ENCODE assay signal across 8 cellular contexts in genomic region chr6:43274916-43275597, GRCh38. TPM values are rescaled to one million over a fixed set of nuclear protein-coding genes. Genes with fewer than 3 reads are reported as not detected.
DNase-seq lines count a peak whose midpoint lies in the region; ATAC-seq and TF ChIP-seq lines count a peak whose summit lies in the region.

No MANE protein-coding gene starts in this region.

- H3K36me3 ChIP-seq in adrenal gland (replicated peaks in 1 of 2): no peaks in the 10 kb centered on the region

- H3K4me1 Mint-ChIP-seq in CD4-positive, alpha-beta T cell (ENCODE audit: low read depth): peaks cover 12% of the 10 kb centered on the region
- H3K4me1 Mint-ChIP-seq in T-cell (peaks cover 6 to 20% (median 13%) of the 10 kb centered on the region in 3 donors), nephron progenitor cell (peaks cover 65% of the 10 kb centered on the region)

- peak in 7 of 10 experiments; percentile 9 to 48 (median 26) for DNase-seq in CD4-positive, alpha-beta T cell
- DNase-seq in T-cell: peak in 21 of 34 experiments; percentile 1 to 43 (median 16)
- DNase-seq in choroid plexus epithelial cell (ENCODE audit: low read depth): no peak
- DNase-seq in nephron progenitor cell: peak; percentile 65
- no peak for DNase-seq in adrenal gland
- no peak for DNase-seq in activated CD4-positive, CD25-positive, alpha-beta regulatory T cell treated with anti-CD3 and anti-CD28 coated beads, Interleukin-2, amount 50 U/mL, for 72 hours
- no peak for DNase-seq in NCI-H345 (lab: John Stamatoyannopoulos, UW)
- DNase-seq in effector CD4-positive, alpha-beta T cell: no peak

- peak overlapping the region; percentile 84 for H3K4me3 Mint-ChIP-seq in CD4-positive, alpha-beta T cell
- H3K4me3 Mint-ChIP-seq in T-cell (peak overlapping the region; percentile 73 to 91 (median 74)), nephron progenitor cell (peak overlapping the region; percentile 77)

- ATAC-seq in CD4-positive, alpha-beta T cell (ENCODE audit: poor library complexity): peak; percentile 50
- peak; percentile 33 to 62 (median 53) for ATAC-seq in T-cell (replicated peaks in 1 of 4)

- intact Hi-C loops in CD4-positive, alpha-beta T cell (cut with DNase I, micrococcal nuclease): no loop called here
- intact Hi-C loops in adrenal gland (cut with DNase I): no loop called here

- POLR2A ChIA-PET in CD4-positive, alpha-beta T cell (lab: Charles Lee): interaction anchor here (1.0 to 1.4 kb wide), 2 partner anchors 120 to 152 kb away, joined by 4 to 6 read pairs; partner anchors contain the start of gene ABCC10
- POLR2A ChIA-PET in T-cell (lab: Charles Lee): no interaction called here

- TF ChIP-seq CTCF in CD4-positive, alpha-beta T cell (IDR thresholded peaks at IDR 0.05): no peak
- TF ChIP-seq CTCF in choroid plexus epithelial cell (conservative IDR thresholded peaks at IDR 0.05; ENCODE audit: low read depth, low read length) (no peak), nephron progenitor cell (IDR thresholded peaks at IDR 0.05) (no peak), adrenal gland (IDR thresholded peaks at IDR 0.05) (no peak)

- peaks cover 30% of the 10 kb centered on the region for H3K27me3 Mint-ChIP-seq in CD4-positive, alpha-beta T cell
- peaks cover 15 to 25% of the 10 kb centered on the region in 2 donors for H3K27me3 Mint-ChIP-seq in T-cell
- H3K27me3 Mint-ChIP-seq in nephron progenitor cell (ENCODE audit: low read depth, poor library complexity): peaks cover 78% of the 10 kb centered on the region

- no peak overlapping the region for H3K27ac Mint-ChIP-seq in CD4-positive, alpha-beta T cell
- H3K27ac Mint-ChIP-seq in T-cell (no peak overlapping the region), nephron progenitor cell (no peak overlapping the region)

- no peak for TF ChIP-seq POLR2A in adrenal gland (IDR thresholded peaks at IDR 0.05)

- peaks cover 8% of the 10 kb centered on the region for H3K27me3 ChIP-seq in CD4-positive, alpha-beta T cell (ENCODE audit: control insufficient read depth, insufficient read depth, low read length)
- peaks cover 8% of the 10 kb centered on the region for H3K27me3 ChIP-seq in adrenal gland

- H3K9me3 ChIP-seq in CD4-positive, alpha-beta T cell (ENCODE audit: control insufficient read depth, low read length): no peaks in the 10 kb centered on the region
- H3K9me3 ChIP-seq in adrenal gland (replicated peaks in 1 of 3): no peaks in the 10 kb centered on the region

- peaks cover 0 to 9% of the 10 kb centered on the region in 2 donors for H3K4me1 ChIP-seq in adrenal gland (replicated peaks in 1 of 2)

- WGBS in adrenal gland, 4 donors: 4 to 27% (median 5%) methylated on average over 8 to 65 of the region's 65 CpGs

- no peaks in the 10 kb centered on the region for H3K36me3 Mint-ChIP-seq in CD4-positive, alpha-beta T cell (ENCODE audit: low read depth)
- H3K36me3 Mint-ChIP-seq in T-cell: no peaks in the 10 kb centered on the region
- H3K36me3 Mint-ChIP-seq in nephron progenitor cell (ENCODE audit: low read depth): no peaks in the 10 kb centered on the region

- peak overlapping the region; percentile 20 for H3K4me3 ChIP-seq in choroid plexus epithelial cell (ENCODE audit: low read depth, low read length)
- peak overlapping the region in 2 of 4 donors; percentile 36 to 65 for H3K4me3 ChIP-seq in adrenal gland

- no peak overlapping the region for H3K27ac ChIP-seq in CD4-positive, alpha-beta T cell (ENCODE audit: low read depth, low read length)
- H3K27ac ChIP-seq in adrenal gland: no peak overlapping the region

- CTCF ChIA-PET in CD4-positive, alpha-beta T cell (lab: Charles Lee): no interaction called here
- CTCF ChIA-PET in T-cell (lab: Charles Lee): interaction anchor here in 1 of 2 donors (0.6 kb wide), 1 partner anchor 34 kb away, joined by 4 read pairs; the partner anchor contains the start of gene CRIP3

- H3K9me3 Mint-ChIP-seq in CD4-positive, alpha-beta T cell: no peaks in the 10 kb centered on the region
- no peaks in the 10 kb centered on the region for H3K9me3 Mint-ChIP-seq in T-cell
- no peaks in the 10 kb centered on the region for H3K9me3 Mint-ChIP-seq in nephron progenitor cell

RNA-seq across cellular contexts. Expression of gene SLC22A7, which starts 23.0 kb away (rescaled TPM):
- total RNA-seq in CD4-positive, alpha-beta T cell: not detected
- total RNA-seq in T-cell: not detected
- total RNA-seq in adrenal gland: under 1 TPM in 1 of 8 donors, not detected in 7; 0.14 TPM
- polyA plus RNA-seq in adrenal gland: not detected

RNA-seq across cellular contexts. Expression of gene TTBK1, which starts 31.8 kb away (rescaled TPM):
- not detected for total RNA-seq in CD4-positive, alpha-beta T cell
- total RNA-seq in T-cell (under 1 TPM in 2 of 5 donors, not detected in 3; 0.03 to 0.07 TPM), adrenal gland (1 to 10 TPM in 3 of 8 donors, under 1 TPM in 5; 0.17 to 1.8 (median 0.43) TPM)
- 1 to 10 TPM in 1 of 3 donors, under 1 TPM in 2; 0.81 to 5.4 (median 0.95) TPM for polyA plus RNA-seq in adrenal gland

RNA-seq across cellular contexts. Expression of gene CRIP3, which starts 33.6 kb away (rescaled TPM):
- 1 to 10 TPM; 1.8 to 2.0 TPM for total RNA-seq in CD4-positive, alpha-beta T cell
- total RNA-seq in T-cell: 1 to 10 TPM; 1.3 to 4.2 (median 2.8) TPM
- total RNA-seq in adrenal gland: 1 to 10 TPM in 2 of 8 donors, not detected in 6; 1.5 TPM
- 1 to 10 TPM in 2 of 3 donors, under 1 TPM in 1; 0.44 to 8.9 (median 2.5) TPM for polyA plus RNA-seq in adrenal gland

RNA-seq across cellular contexts. Expression of gene DNPH1, which starts 45.8 kb away (rescaled TPM):
- total RNA-seq in CD4-positive, alpha-beta T cell: 10 to 100 TPM; 27.3 to 30.6 TPM
- total RNA-seq in T-cell (10 to 100 TPM; 28.5 to 76.1 (median 57.5) TPM), adrenal gland (100 to 1,000 TPM in 6 of 8 donors, 10 to 100 TPM in 2; 57.2 to 229 (median 148) TPM)
- polyA plus RNA-seq in adrenal gland: 100 to 1,000 TPM in 1 of 3 donors, 10 to 100 TPM in 2; 33.7 to 143 (median 95.1) TPM

Comparison
In these comparisons a context has a peak if more than half of its experiments do, and no peak if none do; other contexts are left out.
1. DNase-seq: peak in CD4-positive, alpha-beta T cell (7 of 10), T-cell (21 of 34) and nephron progenitor cell (single experiment); none in choroid plexus epithelial cell (single experiment), adrenal gland (0 of 7), activated CD4-positive, CD25-positive, alpha-beta regulatory T cell treated with anti-CD3 and anti-CD28 coated beads, Interleukin-2, amount 50 U/mL, for 72 hours (single experiment), NCI-H345 (single experiment) and effector CD4-positive, alpha-beta T cell (single experiment).
2. Peak in every context shown above with its lines, with median percentiles within 50 percentile points of each other: H3K4me3 Mint-ChIP-seq.